Comparison of ENCODE assay signal across 3 cellular contexts in genomic region chr2:16385341-16385740, GRCh38.
"Had no signal": no experiment of that assay in that cellular context is flagged by ENCODE, and none has a peak within 500 bp of the region (broad histone marks: within the 10 kb centered on the region; RNA-seq: fewer than 3 reads in every experiment).

No MANE protein-coding gene starts in this region.

- DNase-seq: GDM1, GF-D8 had no signal

- ATAC-seq: GM12878 had no signal

- H3K4me3 ChIP-seq: GM12878 had no signal
